ENCODE assay signal across 17 cellular contexts in the genomic region with DNA sequence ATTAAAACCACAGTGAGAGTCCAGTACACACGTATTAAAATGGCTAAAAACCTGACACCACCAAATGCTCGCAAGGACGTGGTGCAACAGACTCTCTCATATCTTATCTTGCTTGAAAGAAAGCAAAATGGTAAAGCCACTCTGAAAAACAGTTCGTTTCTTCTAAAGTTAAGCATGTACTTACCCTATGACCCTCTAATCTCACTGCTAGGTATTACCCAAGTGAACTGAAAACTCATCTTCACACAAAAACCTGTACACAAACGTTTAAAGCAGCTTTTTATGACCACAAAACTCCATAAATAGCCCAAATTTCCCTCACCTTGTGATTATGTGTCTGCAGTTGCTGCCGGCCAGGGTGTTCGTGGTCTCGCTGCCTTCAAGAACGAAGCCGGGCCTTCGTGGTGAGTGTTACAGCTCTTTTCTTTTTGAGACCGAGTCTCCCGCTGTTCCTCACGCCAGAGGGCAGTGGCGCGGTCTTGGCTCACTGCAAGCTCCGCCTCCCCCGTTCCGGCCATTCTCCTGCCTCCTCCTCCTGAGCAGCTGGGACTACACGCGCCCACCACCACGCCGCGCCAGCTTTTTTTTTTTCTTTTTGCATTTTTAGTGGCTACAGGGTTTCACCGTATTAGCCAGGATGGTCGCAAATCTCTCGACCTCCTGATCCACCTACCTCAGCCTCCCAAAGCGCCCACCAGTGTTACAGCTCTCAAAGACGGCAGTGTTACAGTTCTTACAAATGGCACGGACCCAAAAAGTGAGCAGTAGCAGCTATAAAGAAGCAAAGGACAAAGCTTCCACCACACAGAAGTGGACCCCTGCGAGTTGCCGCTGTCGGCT.
DNase-seq lines count a peak whose midpoint lies in the region; ATAC-seq and TF ChIP-seq lines count a peak whose summit lies in the region.
"Had no signal": no experiment of that assay in that cellular context is flagged by ENCODE, and none has a peak within 500 bp of the region (broad histone marks: within the 10 kb centered on the region; RNA-seq: fewer than 3 reads in every experiment).

No MANE protein-coding gene starts in this region.

- H4K8ac ChIP-seq in mesenchymal stem cell (ENCODE audit: low read length), result no peak overlapping the region

- peak overlapping the region; percentile 14 for H3K4me2 ChIP-seq in mesenchymal stem cell (ENCODE audit: low read length, poor library complexity, severe bottlenecking)

- H3K27ac ChIP-seq in cardiac muscle cell, result no peak overlapping the region
- no peak overlapping the region for H3K27ac ChIP-seq in mesenchymal stem cell (ENCODE audit: low read length, poor library complexity, severe bottlenecking)
- H3K27ac ChIP-seq: left lung, neutrophil, thyroid gland had no signal

- intact Hi-C loops in cardiac septum (cut with DNase I), result no loop called here
- intact Hi-C loops in activated naive CD4-positive, alpha-beta T cell treated with anti-CD3 and anti-CD28 coated beads for 36 hours (cut with micrococcal nuclease), result no loop called here

- H2AK5ac ChIP-seq in mesenchymal stem cell (ENCODE audit: low read length, severe bottlenecking), result no peak overlapping the region

- TF ChIP-seq CTCF in cardiac muscle cell (IDR thresholded peaks at IDR 0.05; ENCODE audit: low read depth, low read length), result no peak
- TF ChIP-seq CTCF in chondrocyte (IDR thresholded peaks at IDR 0.05), result peak; percentile 78

- H3K9me3 ChIP-seq in cardiac muscle cell (ENCODE audit: low read depth) (no peaks in the 10 kb centered on the region), mesenchymal stem cell (ENCODE audit: control insufficient read depth, low read length) (no peaks in the 10 kb centered on the region)
- H3K9me3 ChIP-seq: thyroid gland had no signal

- H3K36me3 ChIP-seq in cardiac muscle cell (no peaks in the 10 kb centered on the region), mesenchymal stem cell (ENCODE audit: control insufficient read depth in 1 of 2, insufficient read depth in 2 of 2, low read depth in 1 of 2, low read length in 2 of 2) (no peaks in the 10 kb centered on the region)
- H3K36me3 ChIP-seq: left lung, neutrophil, thyroid gland had no signal

- H2BK120ac ChIP-seq in mesenchymal stem cell (ENCODE audit: low read depth, low read length), result no peak overlapping the region

- no peak overlapping the region for H2AFZ ChIP-seq in mesenchymal stem cell (ENCODE audit: low read depth, low read length)

- no peaks in the 10 kb centered on the region for H3K79me1 ChIP-seq in mesenchymal stem cell (replicated peaks; ENCODE audit: low read length, poor library complexity, severe bottlenecking)

- H2BK15ac ChIP-seq in mesenchymal stem cell (ENCODE audit: low read depth, poor library complexity, severe bottlenecking), result no peak overlapping the region

- H3K4me3 ChIP-seq in cardiac muscle cell (no peak overlapping the region), mesenchymal stem cell (ENCODE audit: insufficient read depth in 1 of 2, low read depth in 1 of 2, low read length in 2 of 2) (no peak overlapping the region)
- H3K4me3 ChIP-seq: left lung, thyroid gland had no signal

- H3K4ac ChIP-seq in mesenchymal stem cell (ENCODE audit: low read depth in 1 of 2, low read length in 2 of 2), result no peak overlapping the region

- H3K14ac ChIP-seq in mesenchymal stem cell (ENCODE audit: low read length in 2 of 2), result no peak overlapping the region

- H3K27ac Mint-ChIP-seq in chondrocyte (ENCODE audit: unreplicated experiment), result peak overlapping the region; percentile 83
- H3K27ac Mint-ChIP-seq in activated naive CD4-positive, alpha-beta T cell treated with anti-CD3 and anti-CD28 coated beads for 36 hours, result no peak overlapping the region

- ATAC-seq in GM18502 (IDR thresholded peaks at IDR 0.05; ENCODE audit: poor library complexity, unreplicated experiment), result no peak
- ATAC-seq in activated CD4-positive, CD25-positive, alpha-beta regulatory T cell treated with anti-CD3 and anti-CD28 coated beads, Interleukin-2, amount 50 U/mL, for 24 hours, result no peak
- ATAC-seq: left lung had no signal

- H3K18ac ChIP-seq in mesenchymal stem cell (ENCODE audit: low read depth in 1 of 2, low read length in 2 of 2), result no peak overlapping the region

- peak overlapping the region; percentile 85 for H3K4me3 Mint-ChIP-seq in chondrocyte (ENCODE audit: unreplicated experiment)
- H3K4me3 Mint-ChIP-seq in activated naive CD4-positive, alpha-beta T cell treated with anti-CD3 and anti-CD28 coated beads for 36 hours, result no peak overlapping the region

- no peaks in the 10 kb centered on the region for H3K36me3 Mint-ChIP-seq in chondrocyte (ENCODE audit: low read depth)
- H3K36me3 Mint-ChIP-seq in activated naive CD4-positive, alpha-beta T cell treated with anti-CD3 and anti-CD28 coated beads for 36 hours (ENCODE audit: low read depth), result no peaks in the 10 kb centered on the region

- no peaks in the 10 kb centered on the region for H3K4me1 ChIP-seq in cardiac muscle cell (ENCODE audit: low read depth)
- H3K4me1 ChIP-seq in mesenchymal stem cell (ENCODE audit: control insufficient read depth, insufficient read depth, low read depth, low read length), result peaks cover 4% of the 10 kb centered on the region
- H3K4me1 ChIP-seq: left lung had no signal

- H3K27me3 ChIP-seq in cardiac muscle cell, result no peaks in the 10 kb centered on the region
- H3K27me3 ChIP-seq in mesenchymal stem cell (ENCODE audit: control insufficient read depth in 1 of 2, insufficient read depth in 1 of 2, low read length in 2 of 2), result peaks cover 0 to 7% of the 10 kb centered on the region in 2 experiments
- H3K27me3 ChIP-seq: left lung, neutrophil, thyroid gland had no signal

- CTCF ChIA-PET in activated naive CD4-positive, alpha-beta T cell treated with anti-CD3 and anti-CD28 coated beads for 36 hours (lab: Charles Lee), result interaction anchor here (0.7 kb wide), 1 partner anchor 80 kb away, joined by 3 read pairs; no protein-coding TSS in a partner anchor

- WGBS in mesenchymal stem cell, result 44% methylated on average over 30 of the region's 33 CpGs

- no peaks in the 10 kb centered on the region for H3K9me3 Mint-ChIP-seq in chondrocyte (ENCODE audit: low read depth)
- peaks cover 12% of the 10 kb centered on the region for H3K9me3 Mint-ChIP-seq in activated naive CD4-positive, alpha-beta T cell treated with anti-CD3 and anti-CD28 coated beads for 36 hours

- peak; percentile 43 to 46 for DNase-seq in cardiac muscle cell (ENCODE audit: low read depth in 1 of 2, low spot score in 1 of 2)
- DNase-seq in cardiac septum (ENCODE audit: low spot score), result no peak
- DNase-seq in chondrocyte (ENCODE audit: low spot score), result no peak
- DNase-seq in mesenchymal stem cell, result peak; percentile 73
- no peak for DNase-seq in NCI-H510A (lab: John Stamatoyannopoulos, UW)
- DNase-seq in activated naive CD4-positive, alpha-beta T cell treated with anti-CD3 and anti-CD28 coated beads for 36 hours, result no peak
- DNase-seq: ACHN; activated CD4-positive, alpha-beta T cell treated with anti-CD3 and anti-CD28 coated beads, Interleukin-2, amount 50 U/mL, for 1 hour; Calu3; left lung; NCI-H2107; stimulated activated CD4-positive, alpha-beta T cell treated with anti-CD3 and anti-CD28 coated beads, Interleukin-12 subunit alpha, Interleukin-12 subunit beta, amount 100 ng/mL, for 4 hours; T-helper 2 cell; thyroid gland had no signal

- no peak overlapping the region for H2BK5ac ChIP-seq in mesenchymal stem cell (ENCODE audit: low read depth, low read length, poor library complexity, severe bottlenecking)

- H4K91ac ChIP-seq in mesenchymal stem cell (ENCODE audit: low read length), result no peak overlapping the region

- H3K4me1 Mint-ChIP-seq in chondrocyte (ENCODE audit: low read depth), result peaks cover 6% of the 10 kb centered on the region
- no peaks in the 10 kb centered on the region for H3K4me1 Mint-ChIP-seq in activated naive CD4-positive, alpha-beta T cell treated with anti-CD3 and anti-CD28 coated beads for 36 hours (ENCODE audit: low read depth)

- no peaks in the 10 kb centered on the region for H3K27me3 Mint-ChIP-seq in chondrocyte (ENCODE audit: low read depth)
- H3K27me3 Mint-ChIP-seq in activated naive CD4-positive, alpha-beta T cell treated with anti-CD3 and anti-CD28 coated beads for 36 hours (ENCODE audit: low read depth), result no peaks in the 10 kb centered on the region

- H3K9ac ChIP-seq in mesenchymal stem cell (ENCODE audit: low read length), result no peak overlapping the region

- H2BK12ac ChIP-seq in mesenchymal stem cell (ENCODE audit: low read length in 2 of 2), result no peak overlapping the region

- H3K23ac ChIP-seq in mesenchymal stem cell (ENCODE audit: low read length in 2 of 2), result no peak overlapping the region

Comparison
In these comparisons a context has a peak if more than half of its experiments do, and no peak if none do; other contexts are left out.
1. DNase-seq: peak in cardiac muscle cell (2 of 2) and mesenchymal stem cell (single experiment); none in cardiac septum (single experiment), chondrocyte (single experiment), NCI-H510A (single experiment) and activated naive CD4-positive, alpha-beta T cell treated with anti-CD3 and anti-CD28 coated beads for 36 hours (single experiment).